ENCODE assay signal across 8 cellular contexts in the genomic region with DNA sequence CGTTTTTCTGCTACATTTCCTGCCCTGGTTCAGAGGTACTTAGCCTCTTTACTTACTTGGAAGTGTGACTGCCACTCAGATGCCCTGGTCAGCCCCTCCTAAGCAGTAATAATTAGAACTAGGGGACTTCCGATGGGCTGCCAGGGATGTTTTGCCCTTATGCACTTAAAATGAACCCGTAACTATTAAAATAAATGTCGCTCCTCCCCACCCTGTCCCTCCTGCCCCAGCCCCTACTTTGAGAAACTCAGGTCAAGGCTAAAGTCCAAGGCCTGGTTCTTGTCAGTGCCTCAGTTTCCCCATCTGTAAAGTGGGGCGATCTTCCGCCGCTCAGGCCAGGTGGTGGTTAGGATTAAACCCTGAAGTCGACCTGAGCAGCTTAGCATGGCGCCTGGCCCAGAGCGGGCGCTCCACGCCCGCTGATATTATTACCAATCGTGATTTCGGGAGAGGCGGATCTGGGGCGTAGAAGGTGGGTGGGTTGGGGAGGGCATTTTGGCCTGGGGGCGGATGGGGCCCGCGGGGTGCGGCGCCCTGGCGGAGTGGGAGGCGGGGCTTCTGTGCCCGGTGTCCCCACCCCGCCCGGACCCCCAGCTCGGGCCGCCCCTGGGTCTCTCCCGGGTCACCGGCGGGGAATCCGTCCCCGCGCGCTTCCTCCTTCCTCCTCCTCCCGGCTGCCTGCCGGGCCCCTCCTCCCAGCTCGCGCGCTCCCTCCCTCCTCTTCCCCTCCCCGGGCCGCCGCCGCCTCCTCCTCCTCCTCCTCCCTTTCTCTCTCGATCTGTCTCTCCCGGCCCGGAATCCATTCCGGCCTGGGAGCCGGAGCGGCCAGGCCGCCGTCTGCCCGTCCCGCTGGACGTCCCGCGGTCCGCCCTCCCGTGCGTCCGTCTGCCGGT. TPM values are rescaled to one million over a fixed set of nuclear protein-coding genes. Genes with fewer than 3 reads are reported as not detected.
DNase-seq lines count a peak whose midpoint lies in the region; ATAC-seq and TF ChIP-seq lines count a peak whose summit lies in the region.

SRC (plus strand) TSS at position 802 of the 893 bp plus-strand sequence. CDS start 38,014 bp downstream, outside the sequence.

- ATAC-seq in effector memory CD8-positive, alpha-beta T cell (replicated peaks): peak; percentile 71

- no peaks in the 10 kb centered on the region for H3K9me3 Mint-ChIP-seq in effector memory CD8-positive, alpha-beta T cell

- H3K27ac Mint-ChIP-seq in effector memory CD8-positive, alpha-beta T cell: peak within 1 kb of the TSS; percentile 56 to 63

- H3K27me3 Mint-ChIP-seq in effector memory CD8-positive, alpha-beta T cell: no peaks in the 10 kb centered on the region

- no peak for TF ChIP-seq CTCF in GM20000 (IDR thresholded peaks at IDR 0.05; ENCODE audit: extremely low read depth, missing control alignments)

- peak within 1 kb of the TSS; percentile 78 to 83 for H3K4me3 Mint-ChIP-seq in effector memory CD8-positive, alpha-beta T cell

- peaks cover 8 to 18% of the 10 kb centered on the region in 2 donors for H3K4me1 Mint-ChIP-seq in effector memory CD8-positive, alpha-beta T cell (ENCODE audit: low read depth in 2 of 2)

- DNase-seq in AG20443 (ENCODE audit: low spot score): peak; percentile 90
- peak; percentile 87 for DNase-seq in GM20000 (ENCODE audit: low spot score)
- DNase-seq in NCI-H2227 treated with DMSO at 0.1 percent for 48 hours (lab: John Stamatoyannopoulos, UW): peak; percentile 22
- DNase-seq in activated CD4-positive, alpha-beta T cell treated with anti-CD3 and anti-CD28 coated beads, Interleukin-2, amount 50 U/mL, for 48 hours: peak; percentile 58 to 68
- DNase-seq in effector memory CD8-positive, alpha-beta T cell: peak in 2 of 3 experiments; percentile 15 to 20
- peak; percentile 47 to 71 for DNase-seq in lung microvascular endothelial cell (ENCODE audit: low read depth in 2 of 2)
- DNase-seq in stimulated activated CD4-positive, alpha-beta T cell treated with anti-CD3 and anti-CD28 coated beads, TNF-alpha, amount 100 ng/mL, for 1 hour (ENCODE audit: low read depth in 3 of 3, low spot score in 1 of 3): peak in 2 of 3 donors; percentile 16 to 23
- DNase-seq in AML-193 (lab: John Stamatoyannopoulos, UW): no peak

- no peaks in the 10 kb centered on the region for H3K36me3 Mint-ChIP-seq in effector memory CD8-positive, alpha-beta T cell (ENCODE audit: insufficient read depth)

RNA-seq across cellular contexts. Expression of gene SRC, which starts in this region (rescaled TPM):
- total RNA-seq in lung microvascular endothelial cell: 1.4 and 4.1 TPM in 2 replicates

Comparison
In these comparisons a context has a peak if more than half of its experiments do, and no peak if none do; other contexts are left out.
1. DNase-seq: peak in AG20443 (single experiment), GM20000 (single experiment), NCI-H2227 treated with DMSO at 0.1 percent for 48 hours (single experiment), activated CD4-positive, alpha-beta T cell treated with anti-CD3 and anti-CD28 coated beads, Interleukin-2, amount 50 U/mL, for 48 hours (2 of 2), effector memory CD8-positive, alpha-beta T cell (2 of 3), lung microvascular endothelial cell (2 of 2) and stimulated activated CD4-positive, alpha-beta T cell treated with anti-CD3 and anti-CD28 coated beads, TNF-alpha, amount 100 ng/mL, for 1 hour (2 of 3); none in AML-193 (0 of 2).